Comparison of ENCODE assay signal across 8 cellular contexts in genomic region chr4:138090145-138090917, GRCh38.
DNase-seq lines count a peak whose midpoint lies in the region; ATAC-seq and TF ChIP-seq lines count a peak whose summit lies in the region.

No MANE protein-coding gene starts in this region.

- H3K9me3 ChIP-seq in smooth muscle cell (replicated peaks; ENCODE audit: low read depth): no peaks in the 10 kb centered on the region

- intact Hi-C loops in activated CD4-positive, alpha-beta T cell treated with anti-CD3 and anti-CD28 coated beads, Interleukin-2, amount 10 ng/mL, durations not matched to agents 24 days and 14 days (cut with micrococcal nuclease): no loop called here

- peak overlapping the region; percentile 84 for H3K4me2 ChIP-seq in smooth muscle cell

- H3K4me1 Mint-ChIP-seq in activated CD4-positive, alpha-beta T cell treated with anti-CD3 and anti-CD28 coated beads, Interleukin-2, amount 10 ng/mL, durations not matched to agents 24 days and 14 days: no peaks in the 10 kb centered on the region

- H3K9me3 Mint-ChIP-seq in activated CD4-positive, alpha-beta T cell treated with anti-CD3 and anti-CD28 coated beads, Interleukin-2, amount 10 ng/mL, durations not matched to agents 24 days and 14 days: no peaks in the 10 kb centered on the region

- H3K36me3 ChIP-seq in smooth muscle cell (ENCODE audit: low read depth): no peaks in the 10 kb centered on the region

- no peak overlapping the region for H3K4me3 Mint-ChIP-seq in activated CD4-positive, alpha-beta T cell treated with anti-CD3 and anti-CD28 coated beads, Interleukin-2, amount 10 ng/mL, durations not matched to agents 24 days and 14 days

- no peaks in the 10 kb centered on the region for H4K20me1 ChIP-seq in smooth muscle cell (ENCODE audit: low read depth)

- H3K4me1 ChIP-seq in smooth muscle cell (ENCODE audit: low read depth): no peaks in the 10 kb centered on the region

- H3K27me3 ChIP-seq in smooth muscle cell (ENCODE audit: low read depth): peaks cover 3% of the 10 kb centered on the region

- H3K27ac ChIP-seq in smooth muscle cell (ENCODE audit: low read depth): no peak overlapping the region

- H3K4me3 ChIP-seq in smooth muscle cell: peak overlapping the region; percentile 39

- no peaks in the 10 kb centered on the region for H3F3A ChIP-seq in smooth muscle cell (ENCODE audit: low read depth)

- no peak overlapping the region for H3K9ac ChIP-seq in smooth muscle cell (ENCODE audit: low read depth)

- no peaks in the 10 kb centered on the region for H3K79me2 ChIP-seq in smooth muscle cell (ENCODE audit: low read depth)

- H2AFZ ChIP-seq in smooth muscle cell (ENCODE audit: low read depth): peak overlapping the region; percentile 75

- TF ChIP-seq CTCF in smooth muscle cell (IDR thresholded peaks at IDR 0.05; ENCODE audit: borderline replicate concordance, insufficient read depth, poor library complexity, severe bottlenecking): peak; percentile 77

- peak; percentile 80 for ATAC-seq in GM21447 (IDR thresholded peaks at IDR 0.05; ENCODE audit: unreplicated experiment)

- no peaks in the 10 kb centered on the region for H3K27me3 Mint-ChIP-seq in activated CD4-positive, alpha-beta T cell treated with anti-CD3 and anti-CD28 coated beads, Interleukin-2, amount 10 ng/mL, durations not matched to agents 24 days and 14 days

- WGBS in smooth muscle cell (ENCODE audit: low lambda C conversion rate): 32% methylated on average over 17 of the region's 17 CpGs

- H3K27ac Mint-ChIP-seq in activated CD4-positive, alpha-beta T cell treated with anti-CD3 and anti-CD28 coated beads, Interleukin-2, amount 10 ng/mL, durations not matched to agents 24 days and 14 days: no peak overlapping the region

- H3K36me3 Mint-ChIP-seq in activated CD4-positive, alpha-beta T cell treated with anti-CD3 and anti-CD28 coated beads, Interleukin-2, amount 10 ng/mL, durations not matched to agents 24 days and 14 days (ENCODE audit: low read depth): no peaks in the 10 kb centered on the region

- DNase-seq in activated CD4-positive, alpha-beta T cell treated with anti-CD3 and anti-CD28 coated beads, Interleukin-2, amount 10 ng/mL, durations not matched to agents 24 days and 14 days: peak; percentile 80
- no peak for DNase-seq in activated CD4-positive, alpha-beta T cell treated with anti-CD3 and anti-CD28 coated beads, Interleukin-2, amount 50 U/mL, for 4 hours
- DNase-seq in HPDE6-E6E7 (ENCODE audit: extremely low spot score) (peak; percentile 65), NCI-H774 (lab: John Stamatoyannopoulos, UW) (peak; percentile 33), astrocyte of the hippocampus (ENCODE audit: low read depth, low spot score) (peak; percentile 88), iPS DF 4.7 (ENCODE audit: extremely low read depth, low spot score) (peak; percentile 60), smooth muscle cell (lab: John Stamatoyannopoulos, UW; ENCODE audit: unreplicated experiment) (peak; percentile 8)

Comparison
In these comparisons a context has a peak if more than half of its experiments do, and no peak if none do; other contexts are left out.
1. DNase-seq: peak in activated CD4-positive, alpha-beta T cell treated with anti-CD3 and anti-CD28 coated beads, Interleukin-2, amount 10 ng/mL, durations not matched to agents 24 days and 14 days (single experiment), HPDE6-E6E7 (single experiment), NCI-H774 (single experiment), astrocyte of the hippocampus (single experiment), iPS DF 4.7 (single experiment) and smooth muscle cell (single experiment); none in activated CD4-positive, alpha-beta T cell treated with anti-CD3 and anti-CD28 coated beads, Interleukin-2, amount 50 U/mL, for 4 hours (0 of 2).